In genomic region chr14:64879635-64880381, GRCh38 we compare ENCODE assay signal across 8 cellular contexts.
DNase-seq lines count a peak whose midpoint lies in the region; ATAC-seq lines count a peak whose summit lies in the region.

SPTB (minus strand) TSS chr14:64879907; CDS start chr14:64823094, 56,813 bp downstream.

- H3K9me3 ChIP-seq in iPS-18a (ENCODE audit: control insufficient read depth, low read depth, low read length): no peaks in the 10 kb centered on the region

- peaks cover 11% of the 10 kb centered on the region for H3K4me1 ChIP-seq in iPS-18a (ENCODE audit: control insufficient read depth, low read depth, low read length)

- peaks cover 64% of the 10 kb centered on the region for H3K27me3 ChIP-seq in iPS-18a (ENCODE audit: control insufficient read depth, insufficient read depth, low read length)

- H3K27ac ChIP-seq in angular gyrus (ENCODE audit: low read depth, low read length) (peak within 1 kb of the TSS; percentile 27), iPS-18a (ENCODE audit: low read length) (no peak within 1 kb of the TSS)

- peak within 1 kb of the TSS; percentile 39 for H3K9ac ChIP-seq in iPS-18a (ENCODE audit: low read length)

- ATAC-seq in HG03097 (IDR thresholded peaks at IDR 0.05; ENCODE audit: low FRiP score, unreplicated experiment): no peak

- no peaks in the 10 kb centered on the region for H3K36me3 ChIP-seq in iPS-18a (ENCODE audit: control insufficient read depth, low read depth, low read length)

- peak within 1 kb of the TSS; percentile 77 for H3K4me3 ChIP-seq in iPS-18a (ENCODE audit: low read length)

- DNase-seq in EL: peak; percentile 3
- peak in 75 of 76 experiments; percentile 13 to 95 (median 88) for DNase-seq in HUDEP-2 (lab: John Stamatoyannopoulos, UW; ENCODE audit: unreplicated experiment in 76 of 76)
- DNase-seq in T follicular helper cell (ENCODE audit: low read depth): peak; percentile 49
- DNase-seq in stimulated activated CD4-positive, alpha-beta T cell treated with anti-CD3 and anti-CD28 coated beads, Interleukin-12 subunit alpha, Interleukin-12 subunit beta, amount 100 ng/mL, for 24 hours (ENCODE audit: low read depth in 2 of 2): peak; percentile 43 to 63
- no peak for DNase-seq in DMS114 treated with DMSO at 0.1 percent for 48 hours (lab: John Stamatoyannopoulos, UW; ENCODE audit: unreplicated experiment)
